8 cellular contexts compared by ENCODE assay signal in the genomic region with DNA sequence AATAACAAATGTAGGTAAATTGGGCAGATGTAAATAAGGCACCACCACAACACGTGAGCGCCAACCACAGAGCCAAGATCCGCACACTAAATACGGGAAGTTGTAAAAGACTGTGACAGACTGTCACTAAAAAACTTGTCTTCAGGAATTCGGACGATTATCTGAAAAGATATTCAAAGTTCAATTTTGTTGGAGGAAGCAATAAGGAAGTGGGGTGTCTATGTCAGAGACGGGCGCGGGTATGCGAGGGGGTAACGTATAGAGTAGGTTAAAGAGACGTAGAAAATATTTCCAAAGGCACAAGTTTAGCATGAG. TPM values are rescaled to one million over a fixed set of nuclear protein-coding genes. Genes with fewer than 3 reads are reported as not detected.
A peak's percentile ranks its signal among the peaks of the same experiment; 100 is the strongest.
DNase-seq lines count a peak whose midpoint lies in the region; ATAC-seq and TF ChIP-seq lines count a peak whose summit lies in the region.

No MANE protein-coding gene starts in this region.

- DNase-seq in AG10803 (ENCODE audit: low read depth), result no peak
- peak; percentile 47 for DNase-seq in NCI-H526 treated with DMSO at 0.1 percent for 48 hours (lab: John Stamatoyannopoulos, UW)
- peak; percentile 25 for DNase-seq in activated T-cell treated with anti-CD3 and anti-CD28 coated beads, Interleukin-2, amount 50 U/mL, for 4 hours
- DNase-seq in fibroblast of the aortic adventitia (ENCODE audit: low read depth), result no peak
- no peak for DNase-seq in progenitor cell of endocrine pancreas (ENCODE audit: low spot score, unreplicated experiment)
- no peak for DNase-seq in DMS 273 (lab: John Stamatoyannopoulos, UW; ENCODE audit: unreplicated experiment)
- no peak for DNase-seq in NCI-H82 treated with DMSO at 0.1 percent for 48 hours (lab: John Stamatoyannopoulos, UW; ENCODE audit: unreplicated experiment)

- H3K27ac Mint-ChIP-seq in progenitor cell of endocrine pancreas, result peak overlapping the region; percentile 99

- H3K9me3 Mint-ChIP-seq in activated T-cell treated with anti-CD3 and anti-CD28 coated beads, Interleukin-2, amount 50 U/mL, for 4 hours, result no peaks in the 10 kb centered on the region
- H3K9me3 Mint-ChIP-seq in progenitor cell of endocrine pancreas (ENCODE audit: low read depth), result no peaks in the 10 kb centered on the region

- no peak for TF ChIP-seq CTCF in AG10803 (conservative IDR thresholded peaks at IDR 0.05; ENCODE audit: low read length)
- no peak for TF ChIP-seq CTCF in fibroblast of the aortic adventitia (IDR thresholded peaks at IDR 0.05; ENCODE audit: insufficient read depth, low read length)
- TF ChIP-seq CTCF in progenitor cell of endocrine pancreas (IDR thresholded peaks at IDR 0.05; ENCODE audit: unreplicated experiment), result no peak

- no peaks in the 10 kb centered on the region for H3K27me3 Mint-ChIP-seq in activated T-cell treated with anti-CD3 and anti-CD28 coated beads, Interleukin-2, amount 50 U/mL, for 4 hours (ENCODE audit: low read depth)
- no peaks in the 10 kb centered on the region for H3K27me3 Mint-ChIP-seq in progenitor cell of endocrine pancreas

- H3K4me3 Mint-ChIP-seq in activated T-cell treated with anti-CD3 and anti-CD28 coated beads, Interleukin-2, amount 50 U/mL, for 4 hours, result peak overlapping the region; percentile 91
- peak overlapping the region; percentile 79 for H3K4me3 Mint-ChIP-seq in progenitor cell of endocrine pancreas (ENCODE audit: low read depth)

- H3K36me3 Mint-ChIP-seq in activated T-cell treated with anti-CD3 and anti-CD28 coated beads, Interleukin-2, amount 50 U/mL, for 4 hours (ENCODE audit: insufficient read depth), result peaks cover 20% of the 10 kb centered on the region
- H3K36me3 Mint-ChIP-seq in progenitor cell of endocrine pancreas (ENCODE audit: insufficient read depth), result peaks cover 7% of the 10 kb centered on the region

- peak; percentile 18 for ATAC-seq in GM21576 (IDR thresholded peaks at IDR 0.05; ENCODE audit: unreplicated experiment)
- peak in 1 of 2 donors; percentile 0 for ATAC-seq in activated T-cell treated with anti-CD3 and anti-CD28 coated beads, Interleukin-2, amount 50 U/mL, for 4 hours

- peaks cover 61% of the 10 kb centered on the region for H3K4me1 Mint-ChIP-seq in activated T-cell treated with anti-CD3 and anti-CD28 coated beads, Interleukin-2, amount 50 U/mL, for 4 hours (ENCODE audit: low read depth)
- H3K4me1 Mint-ChIP-seq in progenitor cell of endocrine pancreas (ENCODE audit: low read depth), result peaks cover 27% of the 10 kb centered on the region

- peak overlapping the region; percentile 73 for H3K4me3 ChIP-seq in AG10803 (ENCODE audit: low read length)
- H3K4me3 ChIP-seq in fibroblast of the aortic adventitia (ENCODE audit: low read depth, low read length), result peak overlapping the region; percentile 80

RNA-seq across cellular contexts. Expression of a gene that starts 1.5 kb away (rescaled TPM):
- total RNA-seq in activated T-cell treated with anti-CD3 and anti-CD28 coated beads, Interleukin-2, amount 50 U/mL, for 4 hours, result 100 to 1,000 TPM; 422 to 538 (median 503) TPM
- total RNA-seq in fibroblast of the aortic adventitia (ENCODE audit: low replicate concordance) (438 and 657 TPM in 2 replicates), progenitor cell of endocrine pancreas (795 and 802 TPM in 2 replicates)

RNA-seq across cellular contexts. Expression of a gene that starts 37.0 kb away (rescaled TPM):
- total RNA-seq in activated T-cell treated with anti-CD3 and anti-CD28 coated beads, Interleukin-2, amount 50 U/mL, for 4 hours, result 10 to 100 TPM; 49.6 to 58.3 (median 50.0) TPM
- total RNA-seq in fibroblast of the aortic adventitia (ENCODE audit: low replicate concordance) (16.5 and 20.3 TPM in 2 replicates), progenitor cell of endocrine pancreas (52.9 and 61.9 TPM in 2 replicates)

Comparison
In these comparisons a context has a peak if more than half of its experiments do, and no peak if none do; other contexts are left out.
1. DNase-seq: peak in NCI-H526 treated with DMSO at 0.1 percent for 48 hours (single experiment) and activated T-cell treated with anti-CD3 and anti-CD28 coated beads, Interleukin-2, amount 50 U/mL, for 4 hours (single experiment); none in AG10803 (single experiment), fibroblast of the aortic adventitia (single experiment), progenitor cell of endocrine pancreas (single experiment), DMS 273 (single experiment) and NCI-H82 treated with DMSO at 0.1 percent for 48 hours (single experiment).